10 cellular contexts compared by ENCODE assay signal in the genomic region with DNA sequence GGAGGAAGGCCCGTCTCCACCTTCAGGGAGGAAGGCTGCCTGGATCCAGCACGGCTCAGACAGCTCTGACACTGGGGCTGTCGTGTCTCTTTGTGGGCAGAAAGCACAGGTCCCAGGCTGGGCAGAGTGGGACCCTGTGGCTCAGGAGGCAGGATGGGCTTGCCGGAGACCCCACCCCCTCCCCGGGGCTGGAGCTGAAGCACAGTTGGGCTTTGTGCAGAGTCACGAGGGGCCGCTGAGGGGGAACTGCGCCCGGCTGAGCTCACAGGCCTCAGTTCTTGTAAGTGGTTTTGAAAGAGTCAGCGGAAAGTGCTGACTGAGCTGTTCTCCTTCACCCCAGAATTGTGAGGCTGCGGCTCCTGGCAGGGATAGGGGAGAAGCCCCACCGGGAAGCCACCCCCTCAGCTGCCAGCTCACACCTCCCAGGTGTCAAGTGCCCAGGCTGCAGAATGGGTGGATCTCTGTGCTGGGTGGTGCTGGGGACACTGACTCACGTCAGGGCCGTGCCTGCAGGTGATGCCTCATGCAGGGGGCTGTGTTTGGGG. TPM values are rescaled to one million over a fixed set of nuclear protein-coding genes. Genes with fewer than 3 reads are reported as not detected.
DNase-seq lines count a peak whose midpoint lies in the region; ATAC-seq, FAIRE-seq and TF ChIP-seq lines count a peak whose summit lies in the region.
"Had no signal": no experiment of that assay in that cellular context is flagged by ENCODE, and none has a peak within 500 bp of the region (broad histone marks: within the 10 kb centered on the region; RNA-seq: fewer than 3 reads in every experiment).

No MANE protein-coding gene starts in this region.

- H3K79me2 ChIP-seq in astrocyte (ENCODE audit: insufficient read depth, low read length) = peaks cover 94% of the 10 kb centered on the region

- no peaks in the 10 kb centered on the region for H3K27me3 Mint-ChIP-seq in astrocyte (ENCODE audit: low read depth, unreplicated experiment)
- peaks cover 57% of the 10 kb centered on the region for H3K27me3 Mint-ChIP-seq in stimulated activated memory B cell treated with anti-CD40 and anti-IgM and Interleukin-4, amounts not matched to agents 10 μg/mL and 1 μg/mL and 100 μg/mL, for 72 hours

- peaks cover 87% of the 10 kb centered on the region for H4K20me1 ChIP-seq in astrocyte (ENCODE audit: insufficient read depth, low read length)

- peak overlapping the region; percentile 28 for H2AFZ ChIP-seq in astrocyte (ENCODE audit: low read depth, low read length)

- no peak overlapping the region for H3K27ac ChIP-seq in astrocyte (ENCODE audit: low read depth, low read length)
- H3K27ac ChIP-seq: VCaP had no signal

- H3K36me3 ChIP-seq in astrocyte (ENCODE audit: insufficient read depth, low read length) = no peaks in the 10 kb centered on the region

- H3K9me3 Mint-ChIP-seq in astrocyte (ENCODE audit: unreplicated experiment) = no peaks in the 10 kb centered on the region
- no peaks in the 10 kb centered on the region for H3K9me3 Mint-ChIP-seq in stimulated activated memory B cell treated with anti-CD40 and anti-IgM and Interleukin-4, amounts not matched to agents 10 μg/mL and 1 μg/mL and 100 μg/mL, for 72 hours

- H3K4me2 ChIP-seq in astrocyte (ENCODE audit: low read length) = peak overlapping the region; percentile 62

- H3K9ac ChIP-seq in astrocyte (ENCODE audit: low read length) = peak overlapping the region; percentile 34

- peak; percentile 59 for DNase-seq in stimulated activated CD4-positive, alpha-beta T cell treated with anti-CD3 and anti-CD28 coated beads, Interleukin-15, amount 100 ng/mL, for 24 hours
- no peak for DNase-seq in stimulated activated CD4-positive, alpha-beta T cell treated with anti-CD3 and anti-CD28 coated beads, Interleukin-4, amount 100 ng/mL, for 24 hours
- DNase-seq in astrocyte (ENCODE audit: low read depth) = peak; percentile 54
- peak; percentile 66 for DNase-seq in kidney tubule cell (ENCODE audit: low spot score)
- DNase-seq in urothelium cell line (ENCODE audit: low spot score) = no peak
- no peak for DNase-seq in NCI-H2029 (lab: John Stamatoyannopoulos, UW)
- DNase-seq in activated CD4-positive, CD25-positive, alpha-beta regulatory T cell (lab: John Stamatoyannopoulos, UW) = no peak

- H3K27me3 ChIP-seq in astrocyte (ENCODE audit: insufficient read depth, low read length) = no peaks in the 10 kb centered on the region

- peaks cover 40% of the 10 kb centered on the region for H3K4me1 Mint-ChIP-seq in astrocyte (ENCODE audit: low read depth, unreplicated experiment)
- H3K4me1 Mint-ChIP-seq in stimulated activated memory B cell treated with anti-CD40 and anti-IgM and Interleukin-4, amounts not matched to agents 10 μg/mL and 1 μg/mL and 100 μg/mL, for 72 hours = peaks cover 21% of the 10 kb centered on the region

- peaks cover 9% of the 10 kb centered on the region for H3K36me3 Mint-ChIP-seq in astrocyte (ENCODE audit: low read depth, unreplicated experiment)
- H3K36me3 Mint-ChIP-seq in stimulated activated memory B cell treated with anti-CD40 and anti-IgM and Interleukin-4, amounts not matched to agents 10 μg/mL and 1 μg/mL and 100 μg/mL, for 72 hours = no peaks in the 10 kb centered on the region

- peak overlapping the region; percentile 78 for H3K27ac Mint-ChIP-seq in astrocyte (ENCODE audit: unreplicated experiment)
- no peak overlapping the region for H3K27ac Mint-ChIP-seq in stimulated activated memory B cell treated with anti-CD40 and anti-IgM and Interleukin-4, amounts not matched to agents 10 μg/mL and 1 μg/mL and 100 μg/mL, for 72 hours

- no peak overlapping the region for H3K4me3 Mint-ChIP-seq in astrocyte (ENCODE audit: unreplicated experiment)
- H3K4me3 Mint-ChIP-seq in stimulated activated memory B cell treated with anti-CD40 and anti-IgM and Interleukin-4, amounts not matched to agents 10 μg/mL and 1 μg/mL and 100 μg/mL, for 72 hours = no peak overlapping the region

- peak; percentile 38 for ATAC-seq in stimulated activated memory B cell treated with anti-CD40 and anti-IgM and Interleukin-4, amounts not matched to agents 10 μg/mL and 1 μg/mL and 100 μg/mL, for 72 hours

- H3K4me1 ChIP-seq in astrocyte (ENCODE audit: insufficient read depth, low read length) = peaks cover 22% of the 10 kb centered on the region

- no peaks in the 10 kb centered on the region for H3K9me3 ChIP-seq in astrocyte (ENCODE audit: insufficient read depth, low read depth, low read length)

- TF ChIP-seq CTCF in astrocyte (IDR thresholded peaks at IDR 0.05; ENCODE audit: insufficient read depth, low read depth, low read length) = no peak

- H3K4me3 ChIP-seq in astrocyte (ENCODE audit: insufficient read depth, low read depth, low read length) = no peak overlapping the region

- FAIRE-seq in astrocyte (lab: Jason Lieb, UNC) = no peak
- FAIRE-seq in urothelium cell line (lab: Jason Lieb, UNC) = no peak
- FAIRE-seq: G401.6 had no signal

RNA-seq across cellular contexts. Expression of a gene that starts 12.2 kb away (rescaled TPM):
- total RNA-seq in astrocyte = 32.0 and 37.1 TPM in 2 replicates

Comparison
In these comparisons a context has a peak if more than half of its experiments do, and no peak if none do; other contexts are left out.
1. DNase-seq: peak in stimulated activated CD4-positive, alpha-beta T cell treated with anti-CD3 and anti-CD28 coated beads, Interleukin-15, amount 100 ng/mL, for 24 hours (single experiment), astrocyte (single experiment) and kidney tubule cell (single experiment); none in stimulated activated CD4-positive, alpha-beta T cell treated with anti-CD3 and anti-CD28 coated beads, Interleukin-4, amount 100 ng/mL, for 24 hours (single experiment), urothelium cell line (single experiment), NCI-H2029 (single experiment) and activated CD4-positive, CD25-positive, alpha-beta regulatory T cell (0 of 4).